Comparison of ENCODE assay signal across 10 cellular contexts in the genomic region with DNA sequence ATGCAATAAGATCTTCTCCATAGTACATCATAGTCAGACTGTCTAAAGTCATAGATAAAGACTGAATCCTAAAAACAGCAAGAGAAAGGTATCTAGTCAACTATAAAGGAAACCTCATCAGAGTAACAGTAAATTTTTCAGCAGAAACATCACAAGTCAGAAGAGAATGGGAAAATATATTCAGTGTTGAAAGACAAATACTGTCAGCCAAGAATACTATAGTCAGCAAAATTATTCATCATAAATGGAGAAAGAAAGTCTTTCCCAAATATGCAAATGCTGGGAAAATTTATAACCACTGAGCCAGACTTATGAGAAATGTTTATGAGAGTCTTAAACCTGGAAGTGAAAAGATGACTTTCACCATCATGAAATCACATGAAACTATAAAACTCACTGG.
"Had no signal": no experiment of that assay in that cellular context is flagged by ENCODE, and none has a peak within 500 bp of the region (broad histone marks: within the 10 kb centered on the region; RNA-seq: fewer than 3 reads in every experiment).

No MANE protein-coding gene starts in this region.

- ATAC-seq: GM23338 had no signal

- H2AFZ ChIP-seq: GM23338 had no signal

- H3K4me3 Mint-ChIP-seq: GM23338, H9, HFFc6 had no signal

- DNase-seq: H9, HCEC 1CT, HFFc6, Karpas-422, KBM-7 had no signal

- H3K9ac ChIP-seq: KMS-11 had no signal

- H3K27ac ChIP-seq: KMS-11 had no signal

- H3K27ac Mint-ChIP-seq: GM23338, H9, HFFc6 had no signal

- FAIRE-seq: H1, H54, HTR-8/SVneo had no signal

- H3K4me2 ChIP-seq: GM23338, KMS-11 had no signal

- H3K4me3 ChIP-seq: GM23338 had no signal
